25 cellular contexts compared by ENCODE assay signal in genomic region chr12:79155703-79156102, GRCh38.
DNase-seq lines count a peak whose midpoint lies in the region; ATAC-seq and TF ChIP-seq lines count a peak whose summit lies in the region.
"Had no signal": no experiment of that assay in that cellular context is flagged by ENCODE, and none has a peak within 500 bp of the region (broad histone marks: within the 10 kb centered on the region; RNA-seq: fewer than 3 reads in every experiment).

No MANE protein-coding gene starts in this region.

- H2BK15ac ChIP-seq in IMR-90 (ENCODE audit: low read depth, low read length) (no peak overlapping the region), mesenchymal stem cell (ENCODE audit: low read depth, poor library complexity, severe bottlenecking) (no peak overlapping the region)

- H3K36me3 ChIP-seq in IMR-90 (ENCODE audit: control insufficient read depth, insufficient read depth, low read length) (no peaks in the 10 kb centered on the region), mesenchymal stem cell (ENCODE audit: control insufficient read depth in 1 of 2, insufficient read depth in 2 of 2, low read depth in 1 of 2, low read length in 2 of 2) (no peaks in the 10 kb centered on the region)

- H3K4me1 ChIP-seq in IMR-90 (ENCODE audit: control insufficient read depth, insufficient read depth, low read length) (peaks cover 4% of the 10 kb centered on the region; the same call in 1 of the 2 replicates), mesenchymal stem cell (ENCODE audit: control insufficient read depth, insufficient read depth, low read depth, low read length) (no peaks in the 10 kb centered on the region)
- H3K4me1 ChIP-seq: foreskin keratinocyte, parathyroid adenoma had no signal

- H3K36me3 Mint-ChIP-seq in effector memory CD8-positive, alpha-beta T cell (ENCODE audit: insufficient read depth), result no peaks in the 10 kb centered on the region
- no peaks in the 10 kb centered on the region for H3K36me3 Mint-ChIP-seq in natural killer cell
- H3K36me3 Mint-ChIP-seq: CD4-positive, CD25-positive, alpha-beta regulatory T cell; memory B cell; naive B cell; type B pancreatic cell had no signal

- H4K5ac ChIP-seq in IMR-90 (ENCODE audit: low read depth, low read length), result no peak overlapping the region

- dilution Hi-C loops in IMR-90 (cut with HindIII; ENCODE audit: low sequenced_read_pairs, unreplicated experiment), result no loop called here

- H3K4ac ChIP-seq in IMR-90 (ENCODE audit: low read depth, low read length) (no peak overlapping the region), mesenchymal stem cell (ENCODE audit: low read depth in 1 of 2, low read length in 2 of 2) (no peak overlapping the region)

- H2AFZ ChIP-seq in IMR-90 (replicated peaks; ENCODE audit: low read length, poor library complexity) (no peak overlapping the region), mesenchymal stem cell (ENCODE audit: low read depth, low read length) (no peak overlapping the region)
- H2AFZ ChIP-seq: parathyroid adenoma had no signal

- no peaks in the 10 kb centered on the region for H3K9me3 ChIP-seq in IMR-90 (ENCODE audit: control insufficient read depth, insufficient read depth, low read length)
- no peaks in the 10 kb centered on the region for H3K9me3 ChIP-seq in mesenchymal stem cell (ENCODE audit: control insufficient read depth, low read length)

- no peak for TF ChIP-seq POLR2A in IMR-90 (IDR thresholded peaks at IDR 0.05; ENCODE audit: low read depth, low read length)

- DNase-seq in AML-193 (lab: John Stamatoyannopoulos, UW) (peak; percentile 32 to 44), IMR-90 (peak; percentile 63), cardiac fibroblast (ENCODE audit: low read depth in 2 of 2) (peak; percentile 45 to 82), mesenchymal stem cell (peak; percentile 14), KBM-7 (no peak), natural killer cell (no peak), HuH-7 (ENCODE audit: low spot score) (no peak)
- no peak for DNase-seq in effector memory CD8-positive, alpha-beta T cell
- DNase-seq: activated CD4-positive, alpha-beta T cell treated with anti-CD3 and anti-CD28 coated beads for 48 hours; activated effector memory CD4-positive, alpha-beta T cell treated with Interleukin-2 at 50 U/mL for 16 hours; CD4-positive, CD25-positive, alpha-beta regulatory T cell; DMS53; effector memory CD4-positive, alpha-beta T cell; kidney; MM.1S; naive B cell; NCI-H2029; NK-92 treated with Interleukin-12 subunit alpha and Interleukin-12 subunit beta, amount 100 ng/mL, for 24 hours; stimulated activated CD4-positive, alpha-beta T cell treated with anti-CD3 and anti-CD28 coated beads, Interleukin-2, amount 100 ng/mL, for 24 hours had no signal

- POLR2A ChIA-PET in IMR-90 (lab: Charles Lee; ENCODE audit: unreplicated experiment), result no interaction called here

- H3K23ac ChIP-seq in IMR-90 (ENCODE audit: low read depth, low read length) (no peak overlapping the region), mesenchymal stem cell (ENCODE audit: low read length in 2 of 2) (no peak overlapping the region)

- H2BK120ac ChIP-seq in IMR-90 (ENCODE audit: low read depth, low read length), result no peak overlapping the region
- no peak overlapping the region for H2BK120ac ChIP-seq in mesenchymal stem cell (ENCODE audit: low read depth, low read length)

- no peak overlapping the region for H3K56ac ChIP-seq in IMR-90 (ENCODE audit: extremely low read depth, insufficient read depth, low read length)

- no peak overlapping the region for H3K27ac ChIP-seq in IMR-90 (ENCODE audit: insufficient read depth, low read length)
- no peak overlapping the region for H3K27ac ChIP-seq in mesenchymal stem cell (ENCODE audit: low read length, poor library complexity, severe bottlenecking)
- H3K27ac ChIP-seq: foreskin keratinocyte, parathyroid adenoma had no signal

- no TSS peak for BruUV-seq in IMR-90 (replicated peaks; lab: Mats Ljungman, UMichigan)

- H3K9me3 Mint-ChIP-seq in effector memory CD8-positive, alpha-beta T cell, result peaks cover 18 to 24% of the 10 kb centered on the region in 2 donors
- peaks cover 18 to 20% of the 10 kb centered on the region in 2 donors for H3K9me3 Mint-ChIP-seq in natural killer cell
- H3K9me3 Mint-ChIP-seq: memory B cell, type B pancreatic cell had no signal

- intact Hi-C loops in IMR-90 (cut with micrococcal nuclease), result no loop called here
- intact Hi-C loops in natural killer cell (cut with micrococcal nuclease), result no loop called here

- no peak overlapping the region for H2BK12ac ChIP-seq in mesenchymal stem cell (ENCODE audit: low read length in 2 of 2)

- WGBS in IMR-90 (ENCODE audit: extremely low coverage in 2 of 2, insufficient read length in 1 of 2), 2 experiments, result no CpG with 5 or more reads among the region's 4 CpGs
- 68% methylated on average over 2 of the region's 4 CpGs for WGBS in mesenchymal stem cell

- H3K79me1 ChIP-seq in IMR-90 (ENCODE audit: low read depth in 1 of 2, low read length in 2 of 2) (no peaks in the 10 kb centered on the region), mesenchymal stem cell (replicated peaks; ENCODE audit: low read length, poor library complexity, severe bottlenecking) (no peaks in the 10 kb centered on the region)

- H3K27me3 Mint-ChIP-seq in effector memory CD8-positive, alpha-beta T cell, result no peaks in the 10 kb centered on the region
- H3K27me3 Mint-ChIP-seq in natural killer cell (ENCODE audit: low read depth in 2 of 2), result no peaks in the 10 kb centered on the region
- H3K27me3 Mint-ChIP-seq: CD4-positive, CD25-positive, alpha-beta regulatory T cell; central memory CD8-positive, alpha-beta T cell; memory B cell; naive B cell; stimulated activated naive CD8-positive, alpha-beta T cell treated with anti-CD3 and anti-CD28 coated beads, Interleukin-15, Interleukin-2, amounts not matched to agents 100 ng/mL and 50 ng/mL, for 24 hours; type B pancreatic cell had no signal

- no peak overlapping the region for H2AK9ac ChIP-seq in IMR-90 (replicated peaks; ENCODE audit: low read depth, low read length, poor library complexity)

- TF ChIP-seq RAD21 in IMR-90 (IDR thresholded peaks at IDR 0.05; ENCODE audit: low read length), result no peak

- no peak for TF ChIP-seq CTCF in IMR-90 (conservative IDR thresholded peaks at IDR 0.05; ENCODE audit: low read depth, low read length)
- no peak for TF ChIP-seq CTCF in cardiac fibroblast (IDR thresholded peaks at IDR 0.05; ENCODE audit: low read depth, low read length)
- TF ChIP-seq CTCF in natural killer cell (IDR thresholded peaks at IDR 0.05), result no peak

- H3K4me3 ChIP-seq in IMR-90 (ENCODE audit: insufficient read depth, low read depth, low read length), result no peak overlapping the region
- H3K4me3 ChIP-seq in cardiac fibroblast (replicated peaks in 1 of 2; ENCODE audit: low read depth in 2 of 2, low read length in 2 of 2), result no peak overlapping the region
- H3K4me3 ChIP-seq in mesenchymal stem cell (ENCODE audit: insufficient read depth in 1 of 2, low read depth in 1 of 2, low read length in 2 of 2), result peak overlapping the region in 1 of 2 experiments; percentile 42

- ATAC-seq in IMR-90 (ENCODE audit: low read depth) (peak; percentile 36; the same call in 1 of the 2 replicates), natural killer cell (no peak)
- ATAC-seq in effector memory CD8-positive, alpha-beta T cell (replicated peaks), result no peak
- ATAC-seq: foreskin keratinocyte had no signal

- H4K20me1 ChIP-seq in IMR-90 (ENCODE audit: insufficient read depth, low read length), result no peaks in the 10 kb centered on the region

- H2AK5ac ChIP-seq in IMR-90 (ENCODE audit: low read depth, low read length), result no peak overlapping the region
- H2AK5ac ChIP-seq in mesenchymal stem cell (ENCODE audit: low read length, severe bottlenecking), result no peak overlapping the region

- no peaks in the 10 kb centered on the region for H3K4me1 Mint-ChIP-seq in effector memory CD8-positive, alpha-beta T cell (ENCODE audit: low read depth in 2 of 2)
- no peaks in the 10 kb centered on the region for H3K4me1 Mint-ChIP-seq in natural killer cell
- H3K4me1 Mint-ChIP-seq: CD4-positive, CD25-positive, alpha-beta regulatory T cell; central memory CD8-positive, alpha-beta T cell; memory B cell; naive B cell had no signal

- H4K91ac ChIP-seq in IMR-90 (ENCODE audit: insufficient read depth, low read depth, low read length) (no peak overlapping the region), mesenchymal stem cell (ENCODE audit: low read length) (no peak overlapping the region)

- H3K9ac ChIP-seq in IMR-90 (ENCODE audit: low read depth, low read length), result no peak overlapping the region
- no peak overlapping the region for H3K9ac ChIP-seq in mesenchymal stem cell (ENCODE audit: low read length)
- H3K9ac ChIP-seq: parathyroid adenoma had no signal

- no peak overlapping the region for H3K27ac Mint-ChIP-seq in effector memory CD8-positive, alpha-beta T cell
- H3K27ac Mint-ChIP-seq in natural killer cell, result no peak overlapping the region
- H3K27ac Mint-ChIP-seq: CD4-positive, CD25-positive, alpha-beta regulatory T cell; memory B cell; naive B cell; stimulated activated naive CD8-positive, alpha-beta T cell treated with anti-CD3 and anti-CD28 coated beads, Interleukin-15, Interleukin-2, amounts not matched to agents 100 ng/mL and 50 ng/mL, for 24 hours; type B pancreatic cell had no signal

- no peak overlapping the region for H3K4me3 Mint-ChIP-seq in effector memory CD8-positive, alpha-beta T cell
- no peak overlapping the region for H3K4me3 Mint-ChIP-seq in natural killer cell
- H3K4me3 Mint-ChIP-seq: CD4-positive, CD25-positive, alpha-beta regulatory T cell; central memory CD8-positive, alpha-beta T cell; memory B cell; naive B cell; stimulated activated naive CD8-positive, alpha-beta T cell treated with anti-CD3 and anti-CD28 coated beads, Interleukin-15, Interleukin-2, amounts not matched to agents 100 ng/mL and 50 ng/mL, for 24 hours; type B pancreatic cell had no signal

- H3K18ac ChIP-seq in IMR-90 (ENCODE audit: low read depth, low read length) (no peak overlapping the region), mesenchymal stem cell (ENCODE audit: low read depth in 1 of 2, low read length in 2 of 2) (no peak overlapping the region)

- CTCF ChIA-PET in IMR-90 (lab: Yijun Ruan, JAX), result no interaction called here

- no peak overlapping the region for H3K14ac ChIP-seq in IMR-90 (replicated peaks; ENCODE audit: low read depth, low read length)
- no peak overlapping the region for H3K14ac ChIP-seq in mesenchymal stem cell (ENCODE audit: low read length in 2 of 2)

- H3K4me2 ChIP-seq in IMR-90 (ENCODE audit: low read depth, low read length) (peak overlapping the region; percentile 77), mesenchymal stem cell (ENCODE audit: low read length, poor library complexity, severe bottlenecking) (no peak overlapping the region)

- no peaks in the 10 kb centered on the region for H3K27me3 ChIP-seq in IMR-90 (ENCODE audit: control insufficient read depth, insufficient read depth, low read length)
- no peaks in the 10 kb centered on the region for H3K27me3 ChIP-seq in mesenchymal stem cell (ENCODE audit: control insufficient read depth in 1 of 2, insufficient read depth in 1 of 2, low read length in 2 of 2)

- H2BK5ac ChIP-seq in IMR-90 (ENCODE audit: low read depth, low read length, poor library complexity, severe bottlenecking) (no peak overlapping the region), mesenchymal stem cell (ENCODE audit: low read depth, low read length, poor library complexity, severe bottlenecking) (no peak overlapping the region)

- in situ Hi-C loops in IMR-90 (cut with MboI; ENCODE audit: low sequenced_read_pairs), result no loop called here
- in situ Hi-C loops in KBM-7 (cut with MboI; ENCODE audit: low pct_unique_long_range_greater_than_20kb, low sequenced_read_pairs), result no loop called here

- no peak overlapping the region for H4K8ac ChIP-seq in IMR-90 (ENCODE audit: low read depth in 2 of 2, low read length in 2 of 2)
- H4K8ac ChIP-seq in mesenchymal stem cell (ENCODE audit: low read length), result no peak overlapping the region

- H3K9me1 ChIP-seq in IMR-90 (ENCODE audit: insufficient read depth, low read length), result peaks cover 4% of the 10 kb centered on the region; the same call in 1 of the 2 replicates

- no peak overlapping the region for H2BK20ac ChIP-seq in IMR-90 (ENCODE audit: low read depth, low read length)

Comparison
In these comparisons a context has a peak if more than half of its experiments do, and no peak if none do; other contexts are left out.
1. DNase-seq: peak in AML-193 (2 of 2), IMR-90 (single experiment), cardiac fibroblast (2 of 2) and mesenchymal stem cell (single experiment); none in KBM-7 (single experiment), effector memory CD8-positive, alpha-beta T cell (0 of 3), natural killer cell (single experiment) and HuH-7 (single experiment).